ENCODE assay signal across 8 cellular contexts in genomic region chr20:51800132-51800721, GRCh38. TPM values are rescaled to one million over a fixed set of nuclear protein-coding genes. Genes with fewer than 3 reads are reported as not detected.
DNase-seq lines count a peak whose midpoint lies in the region; ATAC-seq, FAIRE-seq and TF ChIP-seq lines count a peak whose summit lies in the region.

No MANE protein-coding gene starts in this region.

- H3K4me1 Mint-ChIP-seq in nephron progenitor cell: peaks cover 73% of the 10 kb centered on the region
- H3K4me1 Mint-ChIP-seq in stimulated activated naive CD8-positive, alpha-beta T cell treated with anti-CD3 and anti-CD28 coated beads, Interleukin-15, amount 100 ng/mL, for 72 hours: peaks cover 15% of the 10 kb centered on the region

- H3K27ac ChIP-seq in A549 (peak overlapping the region; percentile 95 to 96), esophagus (ENCODE audit: low read depth in 2 of 2, low read length in 1 of 2) (no peak overlapping the region)

- peak; percentile 78 to 85 for TF ChIP-seq RAD21 in A549 (conservative IDR thresholded peaks at IDR 0.05 in 1 of 2, IDR thresholded peaks at IDR 0.05 in 1 of 2)

- peak; percentile 62 to 90 for DNase-seq in A549 (ENCODE audit: low read depth in 1 of 2, low spot score in 1 of 2)
- peak; percentile 93 for DNase-seq in NCI-H69 (lab: John Stamatoyannopoulos, UW)
- DNase-seq in activated T-cell treated with anti-CD3 and anti-CD28 coated beads for 24 hours (ENCODE audit: low read depth): peak; percentile 35
- DNase-seq in nephron progenitor cell: peak; percentile 98
- DNase-seq in stimulated activated naive CD8-positive, alpha-beta T cell treated with anti-CD3 and anti-CD28 coated beads, Interleukin-15, amount 100 ng/mL, for 72 hours: peak; percentile 72 to 80

- H3K4me3 ChIP-seq in A549: peak overlapping the region; percentile 84
- peak overlapping the region; percentile 9 to 50 for H3K4me3 ChIP-seq in esophagus (ENCODE audit: low read depth in 1 of 2, low read length in 2 of 2)

- H3K36me3 ChIP-seq in esophagus (ENCODE audit: control insufficient read depth in 2 of 2, insufficient read depth in 2 of 2, low read length in 1 of 2): no peaks in the 10 kb centered on the region

- peaks cover 7 to 21% of the 10 kb centered on the region in 2 donors for H3K27me3 ChIP-seq in esophagus (ENCODE audit: control insufficient read depth in 1 of 2, insufficient read depth in 2 of 2, low read length in 2 of 2)

- peak overlapping the region; percentile 97 for H3K27ac Mint-ChIP-seq in nephron progenitor cell
- H3K27ac Mint-ChIP-seq in stimulated activated naive CD8-positive, alpha-beta T cell treated with anti-CD3 and anti-CD28 coated beads, Interleukin-15, amount 100 ng/mL, for 72 hours: no peak overlapping the region

- TF ChIP-seq POLR2A in A549 (IDR thresholded peaks at IDR 0.05; ENCODE audit: low read length): no peak

- TF ChIP-seq CTCF in A549 (IDR thresholded peaks at IDR 0.05): peak; percentile 91
- peak; percentile 91 for TF ChIP-seq CTCF in nephron progenitor cell (IDR thresholded peaks at IDR 0.05)

- peaks cover 6% of the 10 kb centered on the region for H3K36me3 Mint-ChIP-seq in nephron progenitor cell (ENCODE audit: low read depth)

- H3K4me1 ChIP-seq in A549: peaks cover 30% of the 10 kb centered on the region
- H3K4me1 ChIP-seq in esophagus (ENCODE audit: control insufficient read depth in 2 of 2, insufficient read depth in 2 of 2, low read length in 1 of 2): peaks cover 6 to 12% of the 10 kb centered on the region in 2 donors

- CTCF ChIA-PET in A549 (lab: Yijun Ruan, JAX): interaction anchor here (0.6 to 2.5 kb wide), 72 partner anchors 9 to 996 kb away, joined by 3 to 45 read pairs (median 4); no protein-coding TSS in a partner anchor

- H3K9me3 ChIP-seq in A549: no peaks in the 10 kb centered on the region
- no peaks in the 10 kb centered on the region for H3K9me3 ChIP-seq in esophagus (ENCODE audit: control insufficient read depth in 2 of 2, insufficient read depth in 1 of 2, low read depth in 1 of 2, low read length in 1 of 2)

- ATAC-seq in A549: peak; percentile 79 to 91
- peak; percentile 65 for ATAC-seq in GM19351 (IDR thresholded peaks at IDR 0.05; ENCODE audit: unreplicated experiment)
- ATAC-seq in stimulated activated naive CD8-positive, alpha-beta T cell treated with anti-CD3 and anti-CD28 coated beads, Interleukin-15, amount 100 ng/mL, for 72 hours: peak; percentile 89
- ATAC-seq in GM21528 (IDR thresholded peaks at IDR 0.05; ENCODE audit: low FRiP score, unreplicated experiment): no peak

- POLR2A ChIA-PET in A549 (lab: Yijun Ruan, JAX): interaction anchor here (0.9 to 1.4 kb wide), 2 partner anchors 33 to 283 kb away, joined by 3 to 4 read pairs; no protein-coding TSS in a partner anchor

- no peaks in the 10 kb centered on the region for H3K27me3 Mint-ChIP-seq in nephron progenitor cell (ENCODE audit: low read depth, poor library complexity)
- H3K27me3 Mint-ChIP-seq in stimulated activated naive CD8-positive, alpha-beta T cell treated with anti-CD3 and anti-CD28 coated beads, Interleukin-15, amount 100 ng/mL, for 72 hours: peaks cover 78% of the 10 kb centered on the region

- H3K4me3 Mint-ChIP-seq in nephron progenitor cell: peak overlapping the region; percentile 96
- H3K4me3 Mint-ChIP-seq in stimulated activated naive CD8-positive, alpha-beta T cell treated with anti-CD3 and anti-CD28 coated beads, Interleukin-15, amount 100 ng/mL, for 72 hours: peak overlapping the region; percentile 61 to 82

- H3K9me3 Mint-ChIP-seq in nephron progenitor cell: no peaks in the 10 kb centered on the region
- H3K9me3 Mint-ChIP-seq in stimulated activated naive CD8-positive, alpha-beta T cell treated with anti-CD3 and anti-CD28 coated beads, Interleukin-15, amount 100 ng/mL, for 72 hours: no peaks in the 10 kb centered on the region

- under 1% methylated on average over 24 of the region's 31 CpGs for WGBS in A549 (ENCODE audit: missing lambda C conversion rate)
- 0 to 1% methylated on average over 31 of the region's 31 CpGs for WGBS in esophagus, 2 donors

- no peak for TF ChIP-seq EP300 in A549 (IDR thresholded peaks at IDR 0.05)

- FAIRE-seq in A549 (lab: Jason Lieb, UNC): no peak

- H3K4me2 ChIP-seq in A549: peak overlapping the region; percentile 92

TF ChIP-seq in A549, 52 proteins besides CTCF, POLR2A, EP300 and RAD21:
- TF ChIP-seq MAZ (IDR thresholded peaks at IDR 0.05; ENCODE audit: borderline replicate concordance, low read depth, low read length) (no peak), ESRRA (IDR thresholded peaks at IDR 0.05; ENCODE audit: borderline replicate concordance, low read length) (no peak), BHLHE40 (IDR thresholded peaks at IDR 0.05; ENCODE audit: low read depth, low read length) (no peak), MYC (IDR thresholded peaks at IDR 0.05; ENCODE audit: borderline replicate concordance, low read length) (0 out of 2 replicates have a peak, but pooled peaks have one; percentile 31), MAX (IDR thresholded peaks at IDR 0.05) (peak; percentile 54), SMC3 (IDR thresholded peaks at IDR 0.05) (peak; percentile 91)

RNA-seq across cellular contexts. Expression of gene SALL4, which starts 2.1 kb away (rescaled TPM):
- polyA plus RNA-seq in A549 (2011; rRNA removed) (7.6 and 8.5 TPM in 2 replicates), A549 (2017; fragmentation: RNase III; extraction: RNeasy Plus Mini Kit Qiagen cat#74134 plus additional on column Dnase treatment) (2.3 to 3.8 TPM (median 2.5 TPM) in 3 replicates), esophagus (under 1 TPM; 0.08 to 0.14 TPM)
- polyA plus RNA-seq in A549 (2012; cell fraction: cytosol; rRNA removed): 2.0 and 2.2 TPM in 2 replicates
- polyA plus RNA-seq in A549 (2012; cell fraction: nucleus; rRNA removed): 12.2 and 12.8 TPM in 2 replicates
- polyA minus RNA-seq in A549 (2011; rRNA and poly(A)+ RNA removed): 3.7 and 4.1 TPM in 2 replicates

RNA-seq across cellular contexts. Expression of gene ATP9A, which starts 32.0 kb away (rescaled TPM):
- 23.3 and 23.6 TPM in 2 replicates for polyA plus RNA-seq in A549 (2011; rRNA removed)
- 5.5 and 7.0 TPM in 2 replicates for polyA plus RNA-seq in A549 (2012; cell fraction: cytosol; rRNA removed)
- polyA plus RNA-seq in A549 (2012; cell fraction: nucleus; rRNA removed): 7.2 and 9.0 TPM in 2 replicates
- 8.5 to 10.2 TPM (median 9.9 TPM) in 3 replicates for polyA plus RNA-seq in A549 (2017; fragmentation: RNase III; extraction: RNeasy Plus Mini Kit Qiagen cat#74134 plus additional on column Dnase treatment)
- polyA minus RNA-seq in A549 (2011; rRNA and poly(A)+ RNA removed): 61.2 and 62.6 TPM in 2 replicates
- polyA plus RNA-seq in esophagus: 1 to 10 TPM; 5.0 to 7.5 TPM

Comparison
In these comparisons a context has a peak if more than half of its experiments do, and no peak if none do; other contexts are left out.
1. DNase-seq: peak in every context shown above with its lines; median percentile 98 in nephron progenitor cell; 93 in NCI-H69; 76 in A549; 76 in stimulated activated naive CD8-positive, alpha-beta T cell treated with anti-CD3 and anti-CD28 coated beads, Interleukin-15, amount 100 ng/mL, for 72 hours; 35 in activated T-cell treated with anti-CD3 and anti-CD28 coated beads for 24 hours.
2. H3K27ac ChIP-seq: peak in A549 (2 of 2); none in esophagus (0 of 2).